Comparison of ENCODE assay signal across 8 cellular contexts in the genomic region with DNA sequence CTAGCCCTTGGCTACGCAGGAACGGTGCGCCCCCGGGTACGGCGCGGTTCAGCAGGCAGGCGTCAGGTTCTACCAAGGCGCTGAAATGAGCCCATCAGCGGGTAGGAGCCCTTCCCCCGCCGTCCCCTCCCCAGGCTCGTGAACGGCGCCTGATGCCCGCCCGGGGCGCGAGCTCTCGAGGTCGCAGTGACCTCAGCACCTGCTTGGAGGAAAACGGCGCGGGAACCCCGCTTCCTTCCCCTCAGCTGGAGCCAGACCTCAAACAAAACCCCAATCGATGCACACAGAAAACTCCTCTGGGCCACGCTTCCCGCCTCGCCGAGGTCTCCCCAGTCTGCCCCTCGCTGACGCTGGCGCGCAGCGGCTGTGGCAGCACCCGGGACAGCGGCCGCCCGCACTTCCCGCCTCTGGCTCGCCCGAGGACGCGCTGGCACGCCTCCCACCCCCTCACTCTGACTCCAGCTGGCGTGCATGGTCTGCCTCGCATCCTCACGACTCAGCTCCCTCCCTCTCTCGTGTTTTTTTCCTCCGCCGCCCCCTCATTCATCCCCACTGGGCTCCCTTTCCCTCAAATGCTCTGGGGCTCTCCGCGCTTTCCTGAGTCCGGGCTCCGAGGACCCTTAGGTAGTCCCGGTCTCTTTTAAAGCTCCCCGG.
DNase-seq lines count a peak whose midpoint lies in the region; ATAC-seq lines count a peak whose summit lies in the region.

No MANE protein-coding gene starts in this region.

- ATAC-seq in GM21390 (IDR thresholded peaks at IDR 0.05; ENCODE audit: unreplicated experiment) (no peak), GM18511 (IDR thresholded peaks at IDR 0.05; ENCODE audit: unreplicated experiment) (no peak)

- DNase-seq in EL = peak; percentile 8
- peak; percentile 61 for DNase-seq in NCI-H2107 treated with DMSO at 0.1 percent for 48 hours (lab: John Stamatoyannopoulos, UW; ENCODE audit: unreplicated experiment)
- DNase-seq in ecto neural progenitor cell (ENCODE audit: low spot score) = peak; percentile 85
- DNase-seq in non-pigmented ciliary epithelial cell (ENCODE audit: low read depth) = peak; percentile 1
- no peak for DNase-seq in C1 segment of cervical spinal cord (lab: John Stamatoyannopoulos, UW)
- no peak for DNase-seq in Kasumi-1 (lab: John Stamatoyannopoulos, UW)

Comparison
In these comparisons a context has a peak if more than half of its experiments do, and no peak if none do; other contexts are left out.
1. DNase-seq: peak in EL (single experiment), NCI-H2107 treated with DMSO at 0.1 percent for 48 hours (single experiment), ecto neural progenitor cell (single experiment) and non-pigmented ciliary epithelial cell (single experiment); none in C1 segment of cervical spinal cord (0 of 14) and Kasumi-1 (0 of 2).